Comparison of ENCODE assay signal across 18 cellular contexts in genomic region chr11:121334973-121335711, GRCh38. TPM values are rescaled to one million over a fixed set of nuclear protein-coding genes. Genes with fewer than 3 reads are reported as not detected.
DNase-seq lines count a peak whose midpoint lies in the region; ATAC-seq and TF ChIP-seq lines count a peak whose summit lies in the region.
"Had no signal": no experiment of that assay in that cellular context is flagged by ENCODE, and none has a peak within 500 bp of the region (broad histone marks: within the 10 kb centered on the region; RNA-seq: fewer than 3 reads in every experiment).

No MANE protein-coding gene starts in this region.

- intact Hi-C loops in HCT116 (cut with micrococcal nuclease), result no loop called here
- intact Hi-C loops in Panc1 (cut with micrococcal nuclease; ENCODE audit: unreplicated experiment), result no loop called here
- intact Hi-C loops in activated CD4-positive, alpha-beta memory T cell treated with anti-CD3 and anti-CD28 coated beads for 36 hours (cut with micrococcal nuclease), result no loop called here

- no peak overlapping the region for H3K4me3 Mint-ChIP-seq in activated CD4-positive, alpha-beta memory T cell treated with anti-CD3 and anti-CD28 coated beads for 36 hours
- H3K4me3 Mint-ChIP-seq: activated naive CD8-positive, alpha-beta T cell treated with anti-CD3 and anti-CD28 coated beads, Interleukin-2, amount 10 ng/mL, durations not matched to agents 7 days and 5 days had no signal

- TF ChIP-seq CTCF in HCT116 (IDR thresholded peaks at IDR 0.05 in 2 of 3, conservative IDR thresholded peaks at IDR 0.05 in 1 of 3; ENCODE audit: borderline replicate concordance in 1 of 3, insufficient read depth in 1 of 3, low read depth in 2 of 3, low read length in 2 of 3) (peak in 2 of 3 experiments; percentile 30 to 33; a peak in 4 of 6 replicates), Panc1 (IDR thresholded peaks at IDR 0.05) (peak; percentile 32; the same call in 1 of the 2 replicates), foreskin fibroblast (IDR thresholded peaks at IDR 0.05; ENCODE audit: low read depth, low read length) (no peak)

- H3K36me3 ChIP-seq in HCT116 (ENCODE audit: control insufficient read depth in 1 of 2, insufficient read depth in 2 of 2, low read length in 2 of 2) (no peaks in the 10 kb centered on the region), Panc1 (ENCODE audit: control insufficient read depth, insufficient read depth, low read length) (no peaks in the 10 kb centered on the region)
- H3K36me3 ChIP-seq: spleen had no signal

- no peaks in the 10 kb centered on the region for H3K27me3 Mint-ChIP-seq in activated CD4-positive, alpha-beta memory T cell treated with anti-CD3 and anti-CD28 coated beads for 36 hours

- no peaks in the 10 kb centered on the region for H3K79me2 ChIP-seq in HCT116 (ENCODE audit: insufficient read depth, low read length)

- RAD21 ChIA-PET in HCT116 (lab: Charles Lee; ENCODE audit: low non-redundant PET in 1 of 2, low total read pairs in 2 of 2, uncharacterized antibody in 2 of 2, unreplicated experiment in 2 of 2), result no interaction called here

- DNase-seq in COLO668 (lab: John Stamatoyannopoulos, UW; ENCODE audit: unreplicated experiment), result peak; percentile 14
- DNase-seq in HCT116 (ENCODE audit: low read depth, low spot score), result no peak
- no peak for DNase-seq in Panc1 (ENCODE audit: low read depth, low spot score)
- DNase-seq in foreskin fibroblast, result peak; percentile 1 to 13
- DNase-seq in retina, result no peak
- DNase-seq in germinal center (ENCODE audit: low spot score), result no peak
- DNase-seq in stimulated activated CD4-positive, alpha-beta T cell treated with anti-CD3 and anti-CD28 coated beads, Interleukin-2, amount 100 ng/mL, for 48 hours, result no peak
- DNase-seq in activated CD4-positive, alpha-beta memory T cell treated with anti-CD3 and anti-CD28 coated beads for 36 hours, result no peak
- DNase-seq: activated CD4-positive, CD25-positive, alpha-beta regulatory T cell treated with anti-CD3 and anti-CD28 coated beads, Interleukin-2, amount 50 U/mL, for 72 hours; activated naive CD8-positive, alpha-beta T cell treated with anti-CD3 and anti-CD28 coated beads, Interleukin-2, amount 10 ng/mL, durations not matched to agents 7 days and 5 days; COR-L47; KG1; mesenchymal stem cell; NCI-H2081; occipital lobe; spleen; SW 1271 had no signal

- H3K9me2 ChIP-seq in HCT116 (ENCODE audit: insufficient read depth), result no peaks in the 10 kb centered on the region

- H3K27ac Mint-ChIP-seq in activated CD4-positive, alpha-beta memory T cell treated with anti-CD3 and anti-CD28 coated beads for 36 hours, result no peak overlapping the region
- H3K27ac Mint-ChIP-seq: activated naive CD8-positive, alpha-beta T cell treated with anti-CD3 and anti-CD28 coated beads, Interleukin-2, amount 10 ng/mL, durations not matched to agents 7 days and 5 days had no signal

- CTCF ChIA-PET in HCT116 (lab: Charles Lee), result no interaction called here
- CTCF ChIA-PET in Panc1 (lab: Charles Lee), result no interaction called here
- CTCF ChIA-PET in activated CD4-positive, alpha-beta memory T cell treated with anti-CD3 and anti-CD28 coated beads for 36 hours (lab: Charles Lee), result interaction anchor here (1.4 kb wide), 1 partner anchor 36 kb away, joined by 4 read pairs; no protein-coding TSS in a partner anchor

- no peak overlapping the region for H2AFZ ChIP-seq in HCT116 (ENCODE audit: low read depth, low read length, poor library complexity, severe bottlenecking)

- peak; percentile 15; the same call in 1 of the 2 replicates for TF ChIP-seq RAD21 in HCT116 (IDR thresholded peaks at IDR 0.05; ENCODE audit: low read depth)

- POLR2A ChIA-PET in HCT116 (lab: Charles Lee) (no interaction called here), Panc1 (lab: Charles Lee) (no interaction called here)
- POLR2A ChIA-PET in activated CD4-positive, alpha-beta memory T cell treated with anti-CD3 and anti-CD28 coated beads for 36 hours (lab: Charles Lee), result no interaction called here

- no peak overlapping the region for H3K9ac ChIP-seq in HCT116 (ENCODE audit: low read length)

- no peak overlapping the region for H3K4me3 ChIP-seq in HCT116 (replicated peaks in 1 of 2; ENCODE audit: low read depth in 1 of 2, low read length in 2 of 2)
- no peak overlapping the region for H3K4me3 ChIP-seq in Panc1 (ENCODE audit: low read depth in 2 of 2, low read length in 2 of 2)
- H3K4me3 ChIP-seq in foreskin fibroblast (ENCODE audit: low read depth in 1 of 2, low read length in 2 of 2), result no peak overlapping the region
- H3K4me3 ChIP-seq: spleen had no signal

- BruUV-seq in HCT116 (replicated peaks; lab: Mats Ljungman, UMichigan) (no TSS peak), Panc1 (replicated peaks; lab: Mats Ljungman, UMichigan) (no TSS peak)

- H4K20me1 ChIP-seq in HCT116 (ENCODE audit: insufficient read depth), result no peaks in the 10 kb centered on the region

- TF ChIP-seq POLR2A in HCT116 (IDR thresholded peaks at IDR 0.05; ENCODE audit: borderline replicate concordance, extremely low read depth, insufficient read depth, insufficient read length), result no peak

- H3K9me3 Mint-ChIP-seq in activated CD4-positive, alpha-beta memory T cell treated with anti-CD3 and anti-CD28 coated beads for 36 hours, result no peaks in the 10 kb centered on the region
- H3K9me3 Mint-ChIP-seq: activated naive CD8-positive, alpha-beta T cell treated with anti-CD3 and anti-CD28 coated beads, Interleukin-2, amount 10 ng/mL, durations not matched to agents 7 days and 5 days had no signal

- H3K27ac ChIP-seq in HCT116 (ENCODE audit: low read depth, low read length) (no peak overlapping the region), Panc1 (ENCODE audit: low read length) (no peak overlapping the region)
- H3K27ac ChIP-seq: spleen had no signal

- H3K4me2 ChIP-seq in HCT116 (ENCODE audit: low read length), result no peak overlapping the region

- H3K4me1 Mint-ChIP-seq in activated CD4-positive, alpha-beta memory T cell treated with anti-CD3 and anti-CD28 coated beads for 36 hours (ENCODE audit: low read depth), result peaks cover 24% of the 10 kb centered on the region

- ATAC-seq in HCT116 (peak; percentile 70; the same call in 1 of the 2 replicates), Panc1 (peak; percentile 48)
- ATAC-seq: esophagus mucosa had no signal

- H3K4me1 ChIP-seq in HCT116 (ENCODE audit: control insufficient read depth in 1 of 2, insufficient read depth in 2 of 2, low read length in 2 of 2), result no peaks in the 10 kb centered on the region
- H3K4me1 ChIP-seq in Panc1 (ENCODE audit: control insufficient read depth, insufficient read depth, low read length), result no peaks in the 10 kb centered on the region

- no peaks in the 10 kb centered on the region for H3K36me3 Mint-ChIP-seq in activated CD4-positive, alpha-beta memory T cell treated with anti-CD3 and anti-CD28 coated beads for 36 hours

- H3K27me3 ChIP-seq in HCT116 (ENCODE audit: insufficient read depth, low read length) (peaks cover 4% of the 10 kb centered on the region), Panc1 (ENCODE audit: control insufficient read depth, insufficient read depth, low read length) (peaks cover 16% of the 10 kb centered on the region)

- in situ Hi-C loops in Panc1 (cut with HindIII; ENCODE audit: low pct_unique_long_range_greater_than_20kb, low sequenced_read_pairs), result no loop called here

- H3K9me3 ChIP-seq in HCT116 (ENCODE audit: control insufficient read depth in 1 of 2, insufficient read depth in 1 of 2, low read depth in 1 of 2, low read length in 2 of 2) (no peaks in the 10 kb centered on the region), Panc1 (ENCODE audit: control insufficient read depth, insufficient read depth, low read depth, low read length) (no peaks in the 10 kb centered on the region)
- H3K9me3 ChIP-seq: spleen had no signal

TF ChIP-seq in HCT116, 20 proteins besides CTCF, POLR2A, EP300 and RAD21 (continues in another document):
- TF ChIP-seq, protein P1, sequence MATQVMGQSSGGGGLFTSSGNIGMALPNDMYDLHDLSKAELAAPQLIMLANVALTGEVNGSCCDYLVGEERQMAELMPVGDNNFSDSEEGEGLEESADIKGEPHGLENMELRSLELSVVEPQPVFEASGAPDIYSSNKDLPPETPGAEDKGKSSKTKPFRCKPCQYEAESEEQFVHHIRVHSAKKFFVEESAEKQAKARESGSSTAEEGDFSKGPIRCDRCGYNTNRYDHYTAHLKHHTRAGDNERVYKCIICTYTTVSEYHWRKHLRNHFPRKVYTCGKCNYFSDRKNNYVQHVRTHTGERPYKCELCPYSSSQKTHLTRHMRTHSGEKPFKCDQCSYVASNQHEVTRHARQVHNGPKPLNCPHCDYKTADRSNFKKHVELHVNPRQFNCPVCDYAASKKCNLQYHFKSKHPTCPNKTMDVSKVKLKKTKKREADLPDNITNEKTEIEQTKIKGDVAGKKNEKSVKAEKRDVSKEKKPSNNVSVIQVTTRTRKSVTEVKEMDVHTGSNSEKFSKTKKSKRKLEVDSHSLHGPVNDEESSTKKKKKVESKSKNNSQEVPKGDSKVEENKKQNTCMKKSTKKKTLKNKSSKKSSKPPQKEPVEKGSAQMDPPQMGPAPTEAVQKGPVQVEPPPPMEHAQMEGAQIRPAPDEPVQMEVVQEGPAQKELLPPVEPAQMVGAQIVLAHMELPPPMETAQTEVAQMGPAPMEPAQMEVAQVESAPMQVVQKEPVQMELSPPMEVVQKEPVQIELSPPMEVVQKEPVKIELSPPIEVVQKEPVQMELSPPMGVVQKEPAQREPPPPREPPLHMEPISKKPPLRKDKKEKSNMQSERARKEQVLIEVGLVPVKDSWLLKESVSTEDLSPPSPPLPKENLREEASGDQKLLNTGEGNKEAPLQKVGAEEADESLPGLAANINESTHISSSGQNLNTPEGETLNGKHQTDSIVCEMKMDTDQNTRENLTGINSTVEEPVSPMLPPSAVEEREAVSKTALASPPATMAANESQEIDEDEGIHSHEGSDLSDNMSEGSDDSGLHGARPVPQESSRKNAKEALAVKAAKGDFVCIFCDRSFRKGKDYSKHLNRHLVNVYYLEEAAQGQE (IDR thresholded peaks at IDR 0.05; ENCODE audit: low read depth), result no peak
- TF ChIP-seq EGR1 (IDR thresholded peaks at IDR 0.05; ENCODE audit: low read depth) (no peak), YY1 (IDR thresholded peaks at IDR 0.05; ENCODE audit: extremely low read depth, insufficient replicate concordance, low read depth, low read length) (no peak), POLR2AphosphoS5 (IDR thresholded peaks at IDR 0.05; ENCODE audit: low read depth, low read length) (no peak), SRF (IDR thresholded peaks at IDR 0.05; ENCODE audit: low read depth) (no peak), ZFX (IDR thresholded peaks at IDR 0.05) (no peak), ZNF274 (IDR thresholded peaks at IDR 0.05; ENCODE audit: low read depth, low read length) (no peak), TCF7L2 (IDR thresholded peaks at IDR 0.05; ENCODE audit: borderline replicate concordance, extremely low read depth, insufficient read depth, insufficient read length) (no peak), CEBPB (IDR thresholded peaks at IDR 0.05; ENCODE audit: low read depth) (no peak), JUND (IDR thresholded peaks at IDR 0.05) (no peak), FOSL1 (IDR thresholded peaks at IDR 0.05; ENCODE audit: low read depth) (no peak)

RNA-seq across cellular contexts. Expression of gene SC5D, which starts 42.6 kb away (rescaled TPM):
- total RNA-seq in HCT116 (2021; ENCODE audit: unreplicated experiment) (24.1 TPM), Panc1 (2021; ENCODE audit: unreplicated experiment) (54.3 TPM)
- polyA plus RNA-seq in HCT116 (2012), result 17.3 and 19.9 TPM in 2 replicates
- polyA plus RNA-seq in Panc1 (2012; ENCODE audit: insufficient read length), result 30.9 TPM
- 10 to 100 TPM; 23.3 to 24.7 TPM for total RNA-seq in activated CD4-positive, alpha-beta memory T cell treated with anti-CD3 and anti-CD28 coated beads for 36 hours

Comparison
In these comparisons a context has a peak if more than half of its experiments do, and no peak if none do; other contexts are left out.
1. DNase-seq: peak in COLO668 (single experiment) and foreskin fibroblast (2 of 2); none in HCT116 (single experiment), Panc1 (single experiment), retina (single experiment), germinal center (single experiment), stimulated activated CD4-positive, alpha-beta T cell treated with anti-CD3 and anti-CD28 coated beads, Interleukin-2, amount 100 ng/mL, for 48 hours (0 of 2) and activated CD4-positive, alpha-beta memory T cell treated with anti-CD3 and anti-CD28 coated beads for 36 hours (single experiment).